In the genomic region with DNA sequence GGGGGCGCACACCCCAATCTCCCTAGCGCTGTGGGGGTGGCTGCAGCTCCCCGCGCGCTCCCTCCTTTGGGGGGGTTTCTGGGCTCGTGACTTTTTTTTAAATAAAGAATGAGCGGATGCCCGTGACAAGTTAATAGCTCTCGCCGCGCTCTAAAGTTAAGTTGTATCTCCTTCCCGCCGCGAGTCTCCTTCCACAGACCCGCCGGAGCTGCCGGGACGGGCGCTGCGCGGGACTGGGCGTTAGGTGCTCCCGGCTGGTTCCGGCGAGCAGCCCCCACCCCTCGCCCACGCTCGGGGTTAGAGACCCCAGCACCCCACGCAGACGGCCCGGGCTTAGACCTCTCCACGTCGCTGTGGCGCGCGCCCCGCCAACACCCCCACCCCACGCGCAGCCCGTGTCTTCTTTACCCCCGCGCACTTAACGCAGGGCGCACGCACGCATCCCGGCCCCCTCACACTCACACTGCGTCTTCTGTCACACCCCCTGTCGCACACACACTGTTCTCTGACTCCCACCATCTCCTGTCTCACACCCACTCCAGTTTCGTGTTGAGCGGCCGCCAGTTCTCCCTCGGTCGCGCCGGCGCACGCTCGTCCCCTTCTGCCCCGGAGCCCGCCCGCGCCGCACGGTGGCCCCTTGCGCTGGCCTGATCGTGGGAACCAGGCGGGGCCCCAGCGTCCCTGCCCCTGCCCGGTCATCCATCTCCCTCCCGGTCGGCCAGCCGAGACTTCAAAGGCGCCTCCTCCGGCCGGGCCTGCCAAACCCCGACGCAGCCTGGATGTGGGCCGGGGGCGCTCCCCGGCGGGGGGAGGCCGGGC, we compare ENCODE assay signal across 8 cellular contexts.
DNase-seq lines count a peak whose midpoint lies in the region; TF ChIP-seq lines count a peak whose summit lies in the region.

No MANE protein-coding gene starts in this region.

- no peaks in the 10 kb centered on the region for H3K9me3 ChIP-seq in HUES48 (ENCODE audit: control insufficient read depth, insufficient read depth, low read length)
- no peaks in the 10 kb centered on the region for H3K9me3 ChIP-seq in cardiac muscle cell (ENCODE audit: low read depth)

- H3K27ac Mint-ChIP-seq in activated naive CD4-positive, alpha-beta T cell treated with anti-CD3 and anti-CD28 coated beads, Interleukin-2, amount 50 U/mL, for 24 hours = no peak overlapping the region
- H3K27ac Mint-ChIP-seq in osteocyte (ENCODE audit: unreplicated experiment) = peak overlapping the region; percentile 73

- H3K9me3 Mint-ChIP-seq in activated naive CD4-positive, alpha-beta T cell treated with anti-CD3 and anti-CD28 coated beads, Interleukin-2, amount 50 U/mL, for 24 hours = no peaks in the 10 kb centered on the region
- no peaks in the 10 kb centered on the region for H3K9me3 Mint-ChIP-seq in osteocyte (ENCODE audit: unreplicated experiment)

- no peak overlapping the region; the same call in 1 of the 2 replicates for H3K9ac ChIP-seq in HUES48 (ENCODE audit: low read depth, low read length)

- peak; percentile 10 for TF ChIP-seq CTCF in GM13977 (IDR thresholded peaks at IDR 0.05; ENCODE audit: extremely low read depth, insufficient read depth, missing control alignments)
- TF ChIP-seq CTCF in cardiac muscle cell (IDR thresholded peaks at IDR 0.05; ENCODE audit: low read depth, low read length) = no peak
- no peak for TF ChIP-seq CTCF in osteocyte (IDR thresholded peaks at IDR 0.05)

- H3K36me3 ChIP-seq in HUES48 (ENCODE audit: control insufficient read depth, insufficient read depth, low read length) = no peaks in the 10 kb centered on the region
- H3K36me3 ChIP-seq in cardiac muscle cell = no peaks in the 10 kb centered on the region

- in situ Hi-C loops in GM13977 (cut with MboI; ENCODE audit: low pct_unique_long_range_greater_than_20kb, low sequenced_read_pairs, unreplicated experiment) = no loop called here

- H3K27ac ChIP-seq in HUES48 (ENCODE audit: low read depth, low read length) (peak overlapping the region; percentile 42), cardiac muscle cell (peak overlapping the region; percentile 87)

- H3K4me3 ChIP-seq in HUES48 (ENCODE audit: low read depth, low read length) (peak overlapping the region; percentile 76), cardiac muscle cell (peak overlapping the region; percentile 72)

- peaks cover 10% of the 10 kb centered on the region for H3K27me3 ChIP-seq in HUES48 (ENCODE audit: control insufficient read depth, insufficient read depth, low read length)
- no peaks in the 10 kb centered on the region for H3K27me3 ChIP-seq in cardiac muscle cell

- peaks cover 19% of the 10 kb centered on the region for H3K4me1 Mint-ChIP-seq in activated naive CD4-positive, alpha-beta T cell treated with anti-CD3 and anti-CD28 coated beads, Interleukin-2, amount 50 U/mL, for 24 hours
- H3K4me1 Mint-ChIP-seq in osteocyte (ENCODE audit: unreplicated experiment) = peaks cover 17% of the 10 kb centered on the region

- peak overlapping the region; percentile 82 for H3K4me3 Mint-ChIP-seq in activated naive CD4-positive, alpha-beta T cell treated with anti-CD3 and anti-CD28 coated beads, Interleukin-2, amount 50 U/mL, for 24 hours
- peak overlapping the region; percentile 91 for H3K4me3 Mint-ChIP-seq in osteocyte (ENCODE audit: unreplicated experiment)

- no peaks in the 10 kb centered on the region for H3K36me3 Mint-ChIP-seq in activated naive CD4-positive, alpha-beta T cell treated with anti-CD3 and anti-CD28 coated beads, Interleukin-2, amount 50 U/mL, for 24 hours
- H3K36me3 Mint-ChIP-seq in osteocyte (ENCODE audit: unreplicated experiment) = no peaks in the 10 kb centered on the region

- H3K27me3 Mint-ChIP-seq in activated naive CD4-positive, alpha-beta T cell treated with anti-CD3 and anti-CD28 coated beads, Interleukin-2, amount 50 U/mL, for 24 hours = peaks cover 9% of the 10 kb centered on the region
- no peaks in the 10 kb centered on the region for H3K27me3 Mint-ChIP-seq in osteocyte (ENCODE audit: unreplicated experiment)

- DNase-seq in GM13977 (ENCODE audit: low spot score) = peak; percentile 80
- peak; percentile 64 to 84 for DNase-seq in cardiac muscle cell (ENCODE audit: low read depth in 1 of 2, low spot score in 1 of 2)
- DNase-seq in osteocyte (ENCODE audit: extremely low spot score, unreplicated experiment) = peak; percentile 86
- DNase-seq in NCI-H146 treated with DMSO at 0.1 percent for 48 hours (lab: John Stamatoyannopoulos, UW; ENCODE audit: unreplicated experiment) = no peak
- DNase-seq in NCI-H1694 (lab: John Stamatoyannopoulos, UW) = no peak
- DNase-seq in epidermal melanocyte (ENCODE audit: insufficient read length, low spot score) = no peak

- H3K4me1 ChIP-seq in HUES48 (ENCODE audit: control insufficient read depth, insufficient read depth, low read length) (peaks cover 20% of the 10 kb centered on the region), cardiac muscle cell (ENCODE audit: low read depth) (no peaks in the 10 kb centered on the region)

Comparison
In these comparisons a context has a peak if more than half of its experiments do, and no peak if none do; other contexts are left out.
1. DNase-seq: peak in GM13977 (single experiment), cardiac muscle cell (2 of 2) and osteocyte (single experiment); none in NCI-H146 treated with DMSO at 0.1 percent for 48 hours (single experiment), NCI-H1694 (single experiment) and epidermal melanocyte (single experiment).